Comparison of ENCODE assay signal across 23 cellular contexts in genomic region chr19:1091544-1092175, GRCh38.
"Had no signal": no experiment of that assay in that cellular context is flagged by ENCODE, and none has a peak within 500 bp of the region (broad histone marks: within the 10 kb centered on the region; RNA-seq: fewer than 3 reads in every experiment).

No MANE protein-coding gene starts in this region.

- H3K27me3 ChIP-seq: breast epithelium, foreskin keratinocyte, pancreas, right atrium auricular region, testis had no signal

- H3K9me3 ChIP-seq: breast epithelium, pancreas, psoas muscle, right atrium auricular region, testis had no signal

- H3K36me3 Mint-ChIP-seq: natural killer cell, type B pancreatic cell had no signal

- DNase-seq: activated CD4-positive, alpha-beta T cell treated with anti-CD3 and anti-CD28 coated beads, Interleukin-2, amount 50 U/mL, for 4 hours; activated CD8-positive, alpha-beta memory T cell treated with anti-CD3 and anti-CD28 coated beads, Interleukin-2, amount 50 U/mL, for 48 hours; activated effector memory CD4-positive, alpha-beta T cell treated with Interleukin-2 at 50 U/mL for 16 hours; activated naive CD4-positive, alpha-beta T cell treated with anti-CD3 and anti-CD28 coated beads, Interleukin-2, amount 50 U/mL, for 16 hours; effector memory CD4-positive, alpha-beta T cell; foreskin keratinocyte; glutamatergic neuron; hippocampal formation; kidney glomerular epithelial cell; midbrain; natural killer cell; psoas muscle; stimulated activated CD4-positive, alpha-beta T cell treated with anti-CD3 and anti-CD28 coated beads, Interleukin-12 subunit alpha, Interleukin-12 subunit beta, amount 100 ng/mL, for 4 hours; stimulated activated CD4-positive, alpha-beta T cell treated with anti-CD3 and anti-CD28 coated beads, Interleukin-4, amount 100 ng/mL, for 4 hours; T-helper 1 cell; T-helper 9 cell; testis had no signal

- ATAC-seq: foreskin keratinocyte, natural killer cell, pancreas, psoas muscle had no signal

- H3K9me3 Mint-ChIP-seq: activated T-cell treated with anti-CD3 and anti-CD28 coated beads, Interleukin-2, amount 50 U/mL, for 72 hours; central memory CD8-positive, alpha-beta T cell; natural killer cell; type B pancreatic cell had no signal

- H3K36me3 ChIP-seq: breast epithelium had no signal

- H3K27me3 Mint-ChIP-seq: central memory CD8-positive, alpha-beta T cell; type B pancreatic cell had no signal

- H3K27ac ChIP-seq: breast epithelium, foreskin keratinocyte, pancreas, psoas muscle, right atrium auricular region, testis had no signal

- H3K27ac Mint-ChIP-seq: natural killer cell, type B pancreatic cell had no signal

- H3K4me1 ChIP-seq: foreskin keratinocyte had no signal

- H3K4me3 ChIP-seq: breast epithelium, pancreas, psoas muscle, right atrium auricular region, testis had no signal
